9 cellular contexts compared by ENCODE assay signal in genomic region chr17:74961657-74962360, GRCh38. TPM values are rescaled to one million over a fixed set of nuclear protein-coding genes. Genes with fewer than 3 reads are reported as not detected.
DNase-seq lines count a peak whose midpoint lies in the region; ATAC-seq and TF ChIP-seq lines count a peak whose summit lies in the region.
"Had no signal": no experiment of that assay in that cellular context is flagged by ENCODE, and none has a peak within 500 bp of the region (broad histone marks: within the 10 kb centered on the region; RNA-seq: fewer than 3 reads in every experiment).

No MANE protein-coding gene starts in this region.

- H3K27me3 ChIP-seq in Karpas-422 (ENCODE audit: low read length) (no peaks in the 10 kb centered on the region), PC-9 (ENCODE audit: insufficient read depth, low read depth) (no peaks in the 10 kb centered on the region), esophagus squamous epithelium (peaks cover 0 to 8% (median 0%) of the 10 kb centered on the region in 4 donors)

- TF ChIP-seq CTCF in PC-9 (conservative IDR thresholded peaks at IDR 0.05) (peak; percentile 91), esophagus squamous epithelium (IDR thresholded peaks at IDR 0.05) (peak; percentile 77 to 91 (median 86)), natural killer cell (IDR thresholded peaks at IDR 0.05) (peak; percentile 89)

- peaks cover 0 to 4% of the 10 kb centered on the region in 2 donors for H3K4me1 Mint-ChIP-seq in natural killer cell
- H3K4me1 Mint-ChIP-seq in stimulated activated effector memory CD8-positive, alpha-beta T cell treated with anti-CD3 and anti-CD28 coated beads, Interleukin-12 subunit alpha, Interleukin-12 subunit beta, amount 100 ng/mL, for 72 hours: peaks cover 9% of the 10 kb centered on the region

- H3K9me3 Mint-ChIP-seq in natural killer cell: no peaks in the 10 kb centered on the region
- H3K9me3 Mint-ChIP-seq in stimulated activated effector memory CD8-positive, alpha-beta T cell treated with anti-CD3 and anti-CD28 coated beads, Interleukin-12 subunit alpha, Interleukin-12 subunit beta, amount 100 ng/mL, for 72 hours: no peaks in the 10 kb centered on the region

- ATAC-seq in natural killer cell (peak; percentile 75 to 80 (median 76)), GM21390 (IDR thresholded peaks at IDR 0.05; ENCODE audit: unreplicated experiment) (no peak)
- ATAC-seq in stimulated activated effector memory CD8-positive, alpha-beta T cell treated with anti-CD3 and anti-CD28 coated beads, Interleukin-12 subunit alpha, Interleukin-12 subunit beta, amount 100 ng/mL, for 72 hours: peak; percentile 74

- no peak overlapping the region for H3K27ac ChIP-seq in Karpas-422 (ENCODE audit: low read length)
- H3K27ac ChIP-seq in PC-9: no peak overlapping the region
- H3K27ac ChIP-seq in esophagus squamous epithelium: no peak overlapping the region

- H3K4me2 ChIP-seq in Karpas-422 (ENCODE audit: low read depth, low read length, poor library complexity, severe bottlenecking) (no peak overlapping the region), PC-9 (no peak overlapping the region)

- DNase-seq in DMS 273 treated with DMSO at 0.1 percent for 48 hours (lab: John Stamatoyannopoulos, UW) (peak; percentile 62), Karpas-422 (peak; percentile 91), PC-9 (peak; percentile 63 to 85), esophagus squamous epithelium (lab: John Stamatoyannopoulos, UW) (no peak), natural killer cell (peak; percentile 76)
- peak; percentile 83 for DNase-seq in activated T-cell treated with anti-CD3 and anti-CD28 coated beads, Interleukin-2, amount 50 U/mL, for 1 hour
- peak; percentile 80 to 91 for DNase-seq in stimulated activated effector memory CD8-positive, alpha-beta T cell treated with anti-CD3 and anti-CD28 coated beads, Interleukin-12 subunit alpha, Interleukin-12 subunit beta, amount 100 ng/mL, for 72 hours (ENCODE audit: low spot score in 2 of 2)

- peaks cover 7% of the 10 kb centered on the region for H3K4me1 ChIP-seq in Karpas-422 (ENCODE audit: low read length)
- H3K4me1 ChIP-seq in PC-9 (replicated peaks; ENCODE audit: insufficient read depth): no peaks in the 10 kb centered on the region
- peaks cover 3 to 38% (median 9%) of the 10 kb centered on the region in 3 donors for H3K4me1 ChIP-seq in esophagus squamous epithelium

- H4K20me1 ChIP-seq in Karpas-422 (ENCODE audit: insufficient read depth, low read depth, low read length) (no peaks in the 10 kb centered on the region), PC-9 (ENCODE audit: insufficient read depth) (no peaks in the 10 kb centered on the region)

- H3K79me2 ChIP-seq in Karpas-422 (ENCODE audit: low read length) (no peaks in the 10 kb centered on the region), PC-9 (ENCODE audit: low read depth) (no peaks in the 10 kb centered on the region)

- intact Hi-C loops in PC-9 (cut with micrococcal nuclease; ENCODE audit: unreplicated experiment) (loop anchor here (1.0 to 5.0 kb wide), 5 partner anchors 51 to 239 kb away; partner anchors contain the start of genes ATP5PD, KCTD2 and MRPL58), esophagus squamous epithelium (cut with DNase I) (loop anchor here (10.0 kb wide), 2 partner anchors 143 to 233 kb away; partner anchors contain the start of gene ARMC7), natural killer cell (cut with micrococcal nuclease) (loop anchor here (1.0 to 2.0 kb wide), 3 partner anchors 51 to 450 kb away; partner anchors contain the start of gene MRPL58)

- H3K27ac Mint-ChIP-seq in natural killer cell: no peak overlapping the region
- no peak overlapping the region for H3K27ac Mint-ChIP-seq in stimulated activated effector memory CD8-positive, alpha-beta T cell treated with anti-CD3 and anti-CD28 coated beads, Interleukin-12 subunit alpha, Interleukin-12 subunit beta, amount 100 ng/mL, for 72 hours

- H3K27me3 Mint-ChIP-seq in natural killer cell (ENCODE audit: low read depth in 2 of 2): peaks cover 6 to 7% of the 10 kb centered on the region in 2 donors

- H3K4me3 Mint-ChIP-seq in natural killer cell: no peak overlapping the region
- H3K4me3 Mint-ChIP-seq in stimulated activated effector memory CD8-positive, alpha-beta T cell treated with anti-CD3 and anti-CD28 coated beads, Interleukin-12 subunit alpha, Interleukin-12 subunit beta, amount 100 ng/mL, for 72 hours: no peak overlapping the region

- no peak for TF ChIP-seq POLR2A in esophagus squamous epithelium (IDR thresholded peaks at IDR 0.05)

- H3F3A ChIP-seq in PC-9 (ENCODE audit: insufficient read depth, low read depth): peaks cover 12% of the 10 kb centered on the region; the same call in 1 of the 2 replicates

- H3K9ac ChIP-seq in Karpas-422 (ENCODE audit: low read length): no peak overlapping the region

- CTCF ChIA-PET in PC-9 (lab: Charles Lee): interaction anchor here (0.6 to 2.3 kb wide), 22 partner anchors 12 to 304 kb away, joined by 3 to 21 read pairs (median 6); partner anchors contain the start of genes ARMC7, CDR2L, MRPL58 and SLC16A5

- BruUV-seq in PC-9 (replicated peaks; lab: Mats Ljungman, UMichigan): no TSS peak

- H3K36me3 ChIP-seq in Karpas-422 (ENCODE audit: insufficient read depth, low read length): no peaks in the 10 kb centered on the region
- H3K36me3 ChIP-seq in PC-9 (ENCODE audit: low read depth): no peaks in the 10 kb centered on the region
- no peaks in the 10 kb centered on the region for H3K36me3 ChIP-seq in esophagus squamous epithelium

- POLR2A ChIA-PET in PC-9 (lab: Charles Lee; ENCODE audit: unreplicated experiment): interaction anchor here (0.6 kb wide), 2 partner anchors 83 to 196 kb away, joined by 3 to 4 read pairs; no protein-coding TSS in a partner anchor

- H3K4me3 ChIP-seq in Karpas-422 (ENCODE audit: low read length) (no peak overlapping the region), PC-9 (no peak overlapping the region), esophagus squamous epithelium (no peak overlapping the region)

- H3K9me2 ChIP-seq in Karpas-422 (replicated peaks; ENCODE audit: insufficient read depth, low read length) (no peaks in the 10 kb centered on the region), PC-9 (ENCODE audit: insufficient read depth) (no peaks in the 10 kb centered on the region)

- H3K9me3 ChIP-seq in Karpas-422 (ENCODE audit: low read length) (no peaks in the 10 kb centered on the region), PC-9 (ENCODE audit: insufficient read depth, low read depth) (no peaks in the 10 kb centered on the region), esophagus squamous epithelium (no peaks in the 10 kb centered on the region)

- H2AFZ ChIP-seq in Karpas-422 (ENCODE audit: low read length): no peak overlapping the region
- no peak overlapping the region for H2AFZ ChIP-seq in PC-9

- 9 to 26% methylated on average over 6 to 7 of the region's 23 CpGs for WGBS in esophagus squamous epithelium, 2 donors

- H3K36me3 Mint-ChIP-seq in natural killer cell: no peaks in the 10 kb centered on the region
- no peaks in the 10 kb centered on the region for H3K36me3 Mint-ChIP-seq in stimulated activated effector memory CD8-positive, alpha-beta T cell treated with anti-CD3 and anti-CD28 coated beads, Interleukin-12 subunit alpha, Interleukin-12 subunit beta, amount 100 ng/mL, for 72 hours

RNA-seq across cellular contexts. Expression of gene HID1, which starts 10.8 kb away (rescaled TPM):
- 0.65 TPM in 1 of 2 replicates, not detected in the other for total RNA-seq in Karpas-422 (2014; rRNA removed; shearing (Covaris generic); ENCODE audit: low replicate concordance)
- total RNA-seq in PC-9 (2021) (32.1 and 49.7 TPM in 2 replicates), esophagus squamous epithelium (1 to 10 TPM; 1.7 to 6.3 (median 2.6) TPM), natural killer cell (1 to 10 TPM in 2 of 3 donors, under 1 TPM in 1; 0.66 to 9.5 (median 2.8) TPM)

RNA-seq across cellular contexts. Expression of gene CDR2L, which starts 25.6 kb away (rescaled TPM):
- total RNA-seq in Karpas-422 (2014; rRNA removed; shearing (Covaris generic); ENCODE audit: low replicate concordance): not detected in 2 replicates
- total RNA-seq in PC-9 (2021) (15.1 and 22.8 TPM in 2 replicates), esophagus squamous epithelium (1 to 10 TPM; 5.3 to 7.9 (median 6.7) TPM), natural killer cell (under 1 TPM in 2 of 3 donors, not detected in 1; 0.14 to 0.23 TPM)

RNA-seq across cellular contexts. Expression of gene OTOP3, which starts 26.1 kb away (rescaled TPM):
- not detected in 2 replicates for total RNA-seq in Karpas-422 (2014; rRNA removed; shearing (Covaris generic); ENCODE audit: low replicate concordance)
- total RNA-seq in PC-9 (2021) (not detected in 2 replicates), esophagus squamous epithelium (10 to 100 TPM in 3 of 4 donors, 1 to 10 TPM in 1; 7.1 to 33.9 (median 24.0) TPM), natural killer cell (not detected)
- total RNA-seq: T-helper 2 cell treated with Interferon-gamma antibody and Interleukin-4, amounts not matched to agents 100 ng/mL and 5 ng/mL, for 36 hours had no signal

RNA-seq across cellular contexts. Expression of gene OTOP2, which starts 37.7 kb away (rescaled TPM):
- total RNA-seq in Karpas-422 (2014; rRNA removed; shearing (Covaris generic); ENCODE audit: low replicate concordance): not detected in 2 replicates
- total RNA-seq in PC-9 (2021) (not detected in 2 replicates), esophagus squamous epithelium (1 to 10 TPM in 1 of 4 donors, under 1 TPM in 2, not detected in 1; 0.38 to 1.4 (median 0.41) TPM), natural killer cell (not detected)
- total RNA-seq: T-helper 2 cell treated with Interferon-gamma antibody and Interleukin-4, amounts not matched to agents 100 ng/mL and 5 ng/mL, for 36 hours had no signal

RNA-seq across cellular contexts. Expression of gene USH1G, which starts 38.8 kb away (rescaled TPM):
- total RNA-seq in Karpas-422 (2014; rRNA removed; shearing (Covaris generic); ENCODE audit: low replicate concordance): not detected in 2 replicates
- 0.22 and 0.28 TPM in 2 replicates for total RNA-seq in PC-9 (2021)
- total RNA-seq in esophagus squamous epithelium: 10 to 100 TPM in 1 of 4 donors, 1 to 10 TPM in 3; 2.9 to 12.1 (median 6.7) TPM
- total RNA-seq in natural killer cell: not detected
- total RNA-seq: T-helper 2 cell treated with Interferon-gamma antibody and Interleukin-4, amounts not matched to agents 100 ng/mL and 5 ng/mL, for 36 hours had no signal
